In genomic region chr1:247447162-247447909, GRCh38 we compare ENCODE assay signal across 9 cellular contexts. TPM values are rescaled to one million over a fixed set of nuclear protein-coding genes. Genes with fewer than 3 reads are reported as not detected.
A peak's percentile ranks its signal among the peaks of the same experiment; 100 is the strongest.
DNase-seq lines count a peak whose midpoint lies in the region; ATAC-seq, FAIRE-seq and TF ChIP-seq lines count a peak whose summit lies in the region.
"Had no signal": no experiment of that assay in that cellular context is flagged by ENCODE, and none has a peak within 500 bp of the region (broad histone marks: within the 10 kb centered on the region; RNA-seq: fewer than 3 reads in every experiment).

No MANE protein-coding gene starts in this region.

- no peaks in the 10 kb centered on the region for H3K36me3 ChIP-seq in cardiac muscle cell
- H3K36me3 ChIP-seq in right atrium auricular region, result no peaks in the 10 kb centered on the region
- H3K36me3 ChIP-seq in upper lobe of right lung, result no peaks in the 10 kb centered on the region

- H3K9me3 Mint-ChIP-seq in nephron progenitor cell, result peaks cover 19% of the 10 kb centered on the region

- peaks cover 19% of the 10 kb centered on the region for H3K36me3 Mint-ChIP-seq in nephron progenitor cell (ENCODE audit: low read depth)

- no peaks in the 10 kb centered on the region for H3K9me3 ChIP-seq in cardiac muscle cell (ENCODE audit: low read depth)
- H3K9me3 ChIP-seq in right atrium auricular region, result no peaks in the 10 kb centered on the region
- H3K9me3 ChIP-seq in upper lobe of right lung, result no peaks in the 10 kb centered on the region

- ATAC-seq in upper lobe of right lung, result no peak

- CTCF ChIA-PET in HEK293T (lab: Yijun Ruan, JAX), result no interaction called here

- H3K27ac ChIP-seq in cardiac muscle cell, result no peak overlapping the region
- no peak overlapping the region for H3K27ac ChIP-seq in right atrium auricular region
- H3K27ac ChIP-seq in upper lobe of right lung, result no peak overlapping the region

- POLR2A ChIA-PET in HEK293T (lab: Yijun Ruan, JAX), result interaction anchor here (0.6 kb wide), 1 partner anchor 1936 kb away, joined by 3 read pairs; no protein-coding TSS in a partner anchor

- H3K27me3 Mint-ChIP-seq in nephron progenitor cell (ENCODE audit: low read depth, poor library complexity), result peaks cover 18% of the 10 kb centered on the region

- H3K4me1 ChIP-seq in cardiac muscle cell (ENCODE audit: low read depth) (no peaks in the 10 kb centered on the region), right atrium auricular region (no peaks in the 10 kb centered on the region), upper lobe of right lung (no peaks in the 10 kb centered on the region)

- H3K27ac Mint-ChIP-seq in nephron progenitor cell, result no peak overlapping the region

- H3K4me3 ChIP-seq in cardiac muscle cell (peak overlapping the region; percentile 46), right atrium auricular region (peak overlapping the region in 1 of 2 donors; percentile 51), epithelial cell of proximal tubule (ENCODE audit: low read depth, low read length) (peak overlapping the region; percentile 62), upper lobe of right lung (peak overlapping the region; percentile 50)

- DNase-seq in cardiac muscle cell (ENCODE audit: low read depth in 1 of 2, low spot score in 1 of 2) (no peak), right atrium auricular region (ENCODE audit: low spot score) (no peak), epithelial cell of proximal tubule (ENCODE audit: low read depth) (no peak), nephron progenitor cell (no peak), upper lobe of right lung (no peak), HEK293T (ENCODE audit: extremely low spot score) (no peak), D721Med (ENCODE audit: insufficient read length, low spot score) (no peak)
- no peak for DNase-seq in central memory CD4-positive, alpha-beta T cell
- DNase-seq: NCI-H1694 had no signal

- H3K4me1 Mint-ChIP-seq in nephron progenitor cell, result peaks cover 31% of the 10 kb centered on the region

- FAIRE-seq in D721Med (lab: Jason Lieb, UNC), result no peak

- H3K27me3 ChIP-seq in cardiac muscle cell (peaks cover 4% of the 10 kb centered on the region), right atrium auricular region (no peaks in the 10 kb centered on the region), upper lobe of right lung (no peaks in the 10 kb centered on the region)

- intact Hi-C loops in upper lobe of right lung (cut with DNase I), result no loop called here

- TF ChIP-seq CTCF in cardiac muscle cell (IDR thresholded peaks at IDR 0.05; ENCODE audit: low read depth, low read length) (no peak), right atrium auricular region (IDR thresholded peaks at IDR 0.05) (no peak), epithelial cell of proximal tubule (conservative IDR thresholded peaks at IDR 0.05; ENCODE audit: low read depth, low read length) (no peak), nephron progenitor cell (IDR thresholded peaks at IDR 0.05) (no peak), upper lobe of right lung (IDR thresholded peaks at IDR 0.05) (no peak), D721Med (IDR thresholded peaks at IDR 0.05; ENCODE audit: insufficient read depth, missing control alignments) (no peak)

- H3K4me3 Mint-ChIP-seq in nephron progenitor cell, result peak overlapping the region; percentile 71

TF ChIP-seq in HEK293T, 16 proteins besides CTCF, POLR2A, EP300 and RAD21:
- TF ChIP-seq ARNT (IDR thresholded peaks at IDR 0.05) (no peak), LEF1 (IDR thresholded peaks at IDR 0.05; ENCODE audit: borderline replicate concordance) (no peak), FOXA1 (IDR thresholded peaks at IDR 0.05) (no peak), SUZ12 (IDR thresholded peaks at IDR 0.05) (no peak), FOXK2 (IDR thresholded peaks at IDR 0.05) (no peak), FOXM1 (IDR thresholded peaks at IDR 0.05; ENCODE audit: borderline replicate concordance) (no peak), SP1 (IDR thresholded peaks at IDR 0.05) (no peak), CTBP1 (IDR thresholded peaks at IDR 0.05; ENCODE audit: borderline replicate concordance) (no peak), NFRKB (IDR thresholded peaks at IDR 0.05) (no peak), L3MBTL2 (conservative IDR thresholded peaks at IDR 0.05) (no peak), PKNOX1 (IDR thresholded peaks at IDR 0.05) (no peak), ZNF384 (IDR thresholded peaks at IDR 0.05) (no peak)

RNA-seq across cellular contexts. Expression of gene OR2B11, which starts 10.6 kb away (rescaled TPM):
- total RNA-seq in cardiac muscle cell, result not detected in 2 replicates
- not detected in 2 replicates for polyA plus RNA-seq in cardiac muscle cell
- total RNA-seq in right atrium auricular region, result not detected
- not detected in 2 replicates for total RNA-seq in epithelial cell of proximal tubule
- total RNA-seq in upper lobe of right lung, result not detected

RNA-seq across cellular contexts. Expression of gene NLRP3, which starts 31.4 kb away (rescaled TPM):
- total RNA-seq in cardiac muscle cell, result 0.39 and 1.5 TPM in 2 replicates
- not detected in 2 replicates for polyA plus RNA-seq in cardiac muscle cell
- 1 to 10 TPM; 1.0 to 1.3 TPM for total RNA-seq in right atrium auricular region
- total RNA-seq in epithelial cell of proximal tubule, result 7.4 and 8.5 TPM in 2 replicates
- 4.9 TPM for total RNA-seq in upper lobe of right lung
